ENCODE assay signal across 8 cellular contexts in the genomic region with DNA sequence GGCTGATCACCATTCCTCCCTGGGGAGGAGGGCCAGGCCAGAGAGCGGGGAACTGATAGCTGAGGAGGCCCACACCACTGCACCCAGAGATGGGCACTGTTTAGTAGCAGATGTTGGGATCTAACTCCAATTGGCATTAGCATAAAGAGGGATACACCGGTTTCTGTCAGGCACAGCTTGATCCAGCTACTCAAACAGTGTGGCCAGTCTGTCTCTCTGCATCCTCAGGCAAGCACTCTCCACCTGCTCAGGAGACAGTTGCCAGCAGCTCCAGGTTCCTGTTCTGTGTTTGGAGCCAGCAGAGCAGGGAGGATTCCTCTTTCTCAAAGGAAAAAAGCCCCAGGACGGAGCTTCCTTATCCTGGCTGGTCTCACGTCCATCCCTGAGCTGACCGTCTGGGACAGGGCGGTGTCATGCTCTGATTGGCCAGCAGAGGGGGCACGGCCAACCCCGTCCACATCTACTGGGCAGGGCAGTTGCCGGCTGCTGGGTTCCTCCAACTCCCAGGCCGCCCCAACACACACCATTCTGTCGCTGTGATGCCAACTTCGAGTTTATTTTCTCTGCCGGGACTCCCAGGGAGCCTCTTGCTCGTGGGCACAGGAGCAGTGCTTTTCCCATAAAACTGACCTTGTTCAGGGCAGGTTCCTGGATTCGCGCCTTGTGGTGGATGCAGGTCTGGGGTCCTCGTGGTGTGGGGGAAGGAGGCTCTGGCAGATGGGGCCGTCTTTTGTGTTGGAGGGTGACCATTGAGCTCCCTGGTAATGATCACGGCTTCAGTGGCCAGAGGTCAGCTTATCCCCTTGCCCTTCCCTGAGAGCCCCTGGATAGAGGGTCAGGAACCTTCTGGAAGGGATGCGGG. TPM values are rescaled to one million over a fixed set of nuclear protein-coding genes. Genes with fewer than 3 reads are reported as not detected.
DNase-seq lines count a peak whose midpoint lies in the region; ATAC-seq and TF ChIP-seq lines count a peak whose summit lies in the region.

No MANE protein-coding gene starts in this region.

- H2AFZ ChIP-seq in OCI-LY7 (ENCODE audit: low read length) = no peak overlapping the region

- H3K36me3 Mint-ChIP-seq in effector memory CD8-positive, alpha-beta T cell (ENCODE audit: insufficient read depth) = peaks cover 3% of the 10 kb centered on the region

- H3K9me3 ChIP-seq in OCI-LY7 (ENCODE audit: low read length) = no peaks in the 10 kb centered on the region

- no peak overlapping the region for H3K4me3 Mint-ChIP-seq in effector memory CD8-positive, alpha-beta T cell

- DNase-seq in EL (peak; percentile 66), OCI-LY7 (ENCODE audit: low spot score) (peak; percentile 17), lung microvascular endothelial cell (ENCODE audit: low read depth in 2 of 2) (peak; percentile 61 to 71), ureter (ENCODE audit: low spot score) (peak; percentile 72)
- peak in 1 of 3 experiments; percentile 18 for DNase-seq in effector memory CD8-positive, alpha-beta T cell

- POLR2A ChIA-PET in OCI-LY7 (lab: Charles Lee) = no interaction called here

- H3K27me3 Mint-ChIP-seq in effector memory CD8-positive, alpha-beta T cell = peaks cover 0 to 6% of the 10 kb centered on the region in 2 donors

- no peaks in the 10 kb centered on the region for H3K4me1 ChIP-seq in OCI-LY7 (ENCODE audit: insufficient read depth, low read length, poor library complexity, severe bottlenecking)

- TF ChIP-seq CTCF in 22Rv1 (IDR thresholded peaks at IDR 0.05) = peak; percentile 86
- peak; percentile 79 for TF ChIP-seq CTCF in OCI-LY7 (conservative IDR thresholded peaks at IDR 0.05; ENCODE audit: low read length)

- no peaks in the 10 kb centered on the region for H3K36me3 ChIP-seq in OCI-LY7 (ENCODE audit: insufficient read depth, low read length)

- H3K27ac ChIP-seq in 22Rv1 = no peak overlapping the region
- H3K27ac ChIP-seq in OCI-LY7 (ENCODE audit: low read depth, low read length, poor library complexity, severe bottlenecking) = no peak overlapping the region

- ATAC-seq in effector memory CD8-positive, alpha-beta T cell (replicated peaks) = peak; percentile 37
- ATAC-seq in HG03095 (IDR thresholded peaks at IDR 0.05; ENCODE audit: unreplicated experiment) = no peak
- ATAC-seq in activated CD4-positive, CD25-positive, alpha-beta regulatory T cell treated with anti-CD3 and anti-CD28 coated beads, Interleukin-2, amount 50 U/mL, for 24 hours = no peak

- CTCF ChIA-PET in OCI-LY7 (lab: Charles Lee; ENCODE audit: unreplicated experiment) = no interaction called here

- H3K9me2 ChIP-seq in OCI-LY7 (ENCODE audit: insufficient read depth, low read length) = no peaks in the 10 kb centered on the region

- no peak overlapping the region for H3K4me3 ChIP-seq in OCI-LY7 (ENCODE audit: low read depth, low read length, poor library complexity, severe bottlenecking)

- H4K20me1 ChIP-seq in OCI-LY7 (ENCODE audit: insufficient read depth, low read length) = no peaks in the 10 kb centered on the region

- H3K4me1 Mint-ChIP-seq in effector memory CD8-positive, alpha-beta T cell (ENCODE audit: low read depth in 2 of 2) = peaks cover 5 to 6% of the 10 kb centered on the region in 2 donors

- no peaks in the 10 kb centered on the region for H3K79me2 ChIP-seq in OCI-LY7 (ENCODE audit: insufficient read depth, low read depth, low read length)

- intact Hi-C loops in OCI-LY7 (cut with micrococcal nuclease; ENCODE audit: unreplicated experiment) = no loop called here

- H3K27ac Mint-ChIP-seq in effector memory CD8-positive, alpha-beta T cell = no peak overlapping the region

- no peaks in the 10 kb centered on the region for H3K9me3 Mint-ChIP-seq in effector memory CD8-positive, alpha-beta T cell

- no peak overlapping the region for H3K4me2 ChIP-seq in OCI-LY7 (ENCODE audit: low read length)

- BruUV-seq in OCI-LY7 (replicated peaks; lab: Mats Ljungman, UMichigan) = no TSS peak

RNA-seq across cellular contexts. Expression of gene COL5A1, which starts 47.9 kb away (rescaled TPM):
- 10.2 and 12.2 TPM in 2 replicates for total RNA-seq in OCI-LY7 (2014; rRNA removed; shearing (Covaris generic))
- 15.9 and 28.6 TPM in 2 replicates for total RNA-seq in OCI-LY7 (2022)
- 2.8 and 8.3 TPM in 2 replicates for total RNA-seq in lung microvascular endothelial cell
- 64.7 TPM for total RNA-seq in ureter
